In genomic region chr1:152683846-152684245, GRCh38 we compare ENCODE assay signal across 34 cellular contexts. TPM values are rescaled to one million over a fixed set of nuclear protein-coding genes. Genes with fewer than 3 reads are reported as not detected.
"Had no signal": no experiment of that assay in that cellular context is flagged by ENCODE, and none has a peak within 500 bp of the region (broad histone marks: within the 10 kb centered on the region; RNA-seq: fewer than 3 reads in every experiment).

No MANE protein-coding gene starts in this region.

- H3K4me1 ChIP-seq: colonic mucosa, foreskin keratinocyte, gastroesophageal sphincter, heart left ventricle, left lung, parathyroid adenoma, right lobe of liver, stomach, thyroid gland, vagina had no signal

- H3K9me3 ChIP-seq: colonic mucosa, gastroesophageal sphincter, heart left ventricle, left lung, mucosa of descending colon, neutrophil, right lobe of liver, stomach, thyroid gland, vagina had no signal

- H3K27me3 ChIP-seq: colonic mucosa, gastroesophageal sphincter, heart left ventricle, hepatocyte, right lobe of liver, stomach, thyroid gland, vagina had no signal

- H3K36me3 ChIP-seq: colonic mucosa, gastroesophageal sphincter, heart left ventricle, left lung, neutrophil, right lobe of liver, stomach, thyroid gland, vagina had no signal

- DNase-seq: colonic mucosa; effector memory CD4-positive, alpha-beta T cell; heart left ventricle; left cardiac atrium; left lung; mesenchymal stem cell; mucosa of descending colon; naive B cell; right lobe of liver; stimulated activated CD4-positive, alpha-beta T cell treated with anti-CD3 and anti-CD28 coated beads, Interleukin-2, amount 100 ng/mL, for 24 hours; stimulated activated CD4-positive, alpha-beta T cell treated with anti-CD3 and anti-CD28 coated beads, Interleukin-4, amount 100 ng/mL, for 24 hours; stimulated activated naive CD4-positive, alpha-beta T cell treated with Interleukin-2 at 50 U/mL for 16 hours; stomach; thyroid gland had no signal

- FAIRE-seq: endometrium, islet of Langerhans had no signal

- ATAC-seq: foreskin keratinocyte; gastroesophageal sphincter; heart left ventricle; left cardiac atrium; left lung; mucosa of descending colon; natural killer cell treated with Interleukin-12 subunit alpha and Interleukin-12 subunit beta and Interleukin-15 and Interleukin-18, amount 100 ng/mL, for 72 hours; right lobe of liver; stimulated activated effector memory CD8-positive, alpha-beta T cell treated with anti-CD3 and anti-CD28 coated beads, Interleukin-12 subunit alpha, Interleukin-12 subunit beta, amount 100 ng/mL, for 72 hours had no signal

- H3K27ac ChIP-seq: colonic mucosa, foreskin keratinocyte, gastroesophageal sphincter, heart left ventricle, hepatocyte, left lung, neutrophil, parathyroid adenoma, right lobe of liver, stomach, thyroid gland, vagina had no signal

- H3K4me3 ChIP-seq: colonic mucosa, gastroesophageal sphincter, heart left ventricle, hepatocyte, left lung, mucosa of descending colon, right lobe of liver, stomach, thyroid gland, vagina had no signal

RNA-seq across cellular contexts. Expression of gene LCE2B, which starts 2.1 kb away (rescaled TPM):
- total RNA-seq: colonic mucosa; gastroesophageal sphincter; heart left ventricle; hepatocyte; kidney epithelial cell; left cardiac atrium; left lung; lung microvascular endothelial cell; mesothelial cell of epicardium; mucosa of descending colon; natural killer cell treated with Interleukin-12 subunit alpha and Interleukin-12 subunit beta and Interleukin-15 and Interleukin-18, amount 100 ng/mL, for 72 hours; neural crest cell; osteoblast; progenitor cell of endocrine pancreas; right lobe of liver; stomach; subcutaneous adipose tissue; temporal lobe; thyroid gland; ureter; vagina had no signal
- polyA plus RNA-seq: esophagus, heart left ventricle, hepatocyte, stomach had no signal

RNA-seq across cellular contexts. Expression of gene LCE2C, which starts 8.8 kb away (rescaled TPM):
- total RNA-seq: colonic mucosa; foreskin keratinocyte; gastroesophageal sphincter; heart left ventricle; hepatocyte; kidney epithelial cell; left cardiac atrium; left lung; lung microvascular endothelial cell; mesothelial cell of epicardium; mucosa of descending colon; natural killer cell treated with Interleukin-12 subunit alpha and Interleukin-12 subunit beta and Interleukin-15 and Interleukin-18, amount 100 ng/mL, for 72 hours; neural crest cell; osteoblast; progenitor cell of endocrine pancreas; right lobe of liver; stomach; subcutaneous adipose tissue; temporal lobe; ureter; vagina had no signal
- polyA plus RNA-seq: esophagus, heart left ventricle, hepatocyte, stomach had no signal

RNA-seq across cellular contexts. Expression of gene LCE2A, which starts 14.3 kb away (rescaled TPM):
- total RNA-seq: colonic mucosa; gastroesophageal sphincter; heart left ventricle; hepatocyte; kidney epithelial cell; left cardiac atrium; left lung; lung microvascular endothelial cell; mesothelial cell of epicardium; mucosa of descending colon; natural killer cell treated with Interleukin-12 subunit alpha and Interleukin-12 subunit beta and Interleukin-15 and Interleukin-18, amount 100 ng/mL, for 72 hours; neural crest cell; osteoblast; progenitor cell of endocrine pancreas; right lobe of liver; stomach; subcutaneous adipose tissue; temporal lobe; thyroid gland; ureter; vagina had no signal
- polyA plus RNA-seq: esophagus, heart left ventricle, hepatocyte, stomach had no signal

RNA-seq across cellular contexts. Expression of gene LCE2D, which starts 20.7 kb away (rescaled TPM):
- total RNA-seq: colonic mucosa; gastroesophageal sphincter; heart left ventricle; hepatocyte; kidney epithelial cell; left cardiac atrium; left lung; lung microvascular endothelial cell; mesothelial cell of epicardium; mucosa of descending colon; natural killer cell treated with Interleukin-12 subunit alpha and Interleukin-12 subunit beta and Interleukin-15 and Interleukin-18, amount 100 ng/mL, for 72 hours; neural crest cell; osteoblast; progenitor cell of endocrine pancreas; right lobe of liver; stomach; subcutaneous adipose tissue; temporal lobe; thyroid gland; ureter; vagina had no signal
- polyA plus RNA-seq: esophagus, heart left ventricle, hepatocyte, stomach had no signal

RNA-seq across cellular contexts. Expression of gene LCE4A, which starts 24.1 kb away (rescaled TPM):
- total RNA-seq: colonic mucosa; foreskin keratinocyte; gastroesophageal sphincter; heart left ventricle; hepatocyte; kidney epithelial cell; left cardiac atrium; left lung; lung microvascular endothelial cell; mesothelial cell of epicardium; mucosa of descending colon; natural killer cell treated with Interleukin-12 subunit alpha and Interleukin-12 subunit beta and Interleukin-15 and Interleukin-18, amount 100 ng/mL, for 72 hours; neural crest cell; osteoblast; progenitor cell of endocrine pancreas; right lobe of liver; stomach; subcutaneous adipose tissue; temporal lobe; thyroid gland; ureter; vagina had no signal
- polyA plus RNA-seq: esophagus, foreskin keratinocyte, heart left ventricle, hepatocyte, stomach had no signal
